18 cellular contexts compared by ENCODE assay signal in the genomic region with DNA sequence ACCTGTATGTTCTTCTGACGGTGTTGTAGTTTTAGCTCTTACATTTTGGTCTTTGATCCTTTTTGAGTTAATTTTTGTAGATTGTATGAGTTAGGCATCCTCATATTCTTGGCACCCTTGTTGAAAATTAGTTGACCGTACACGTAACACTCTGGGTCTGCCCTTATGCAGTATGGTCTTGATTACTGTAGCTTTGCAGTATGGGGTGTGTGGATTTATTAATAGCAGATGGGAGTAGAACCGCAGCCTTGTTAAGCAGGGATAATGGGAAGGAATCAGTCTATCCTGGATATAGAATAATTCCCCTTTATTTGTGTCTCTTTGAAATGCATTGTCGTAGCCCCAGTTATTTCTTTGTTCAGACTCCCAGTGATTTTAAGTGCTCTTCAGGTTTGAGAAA.
DNase-seq lines count a peak whose midpoint lies in the region; ATAC-seq, FAIRE-seq and TF ChIP-seq lines count a peak whose summit lies in the region.
"Had no signal": no experiment of that assay in that cellular context is flagged by ENCODE, and none has a peak within 500 bp of the region (broad histone marks: within the 10 kb centered on the region; RNA-seq: fewer than 3 reads in every experiment).

No MANE protein-coding gene starts in this region.

- H2AFZ ChIP-seq in GM23338 (no peak overlapping the region), astrocyte (ENCODE audit: low read depth, low read length) (no peak overlapping the region)

- peaks cover 15% of the 10 kb centered on the region; the same call in 1 of the 2 replicates for H3K79me2 ChIP-seq in GM23338 (replicated peaks; ENCODE audit: insufficient read depth)
- peaks cover 14% of the 10 kb centered on the region for H3K79me2 ChIP-seq in astrocyte (ENCODE audit: insufficient read depth, low read length)

- no peak for ATAC-seq in GM23338
- ATAC-seq in GM18909 (IDR thresholded peaks at IDR 0.05; ENCODE audit: poor library complexity, unreplicated experiment) = no peak
- ATAC-seq in HG03139 (IDR thresholded peaks at IDR 0.05; ENCODE audit: unreplicated experiment) = no peak

- H3K4me3 Mint-ChIP-seq in GM23338 (no peak overlapping the region), astrocyte (ENCODE audit: unreplicated experiment) (peak overlapping the region; percentile 58)
- H3K4me3 Mint-ChIP-seq: T-helper 1 cell treated with Interleukin-12 subunit alpha and Interleukin-12 subunit beta and Interleukin-4 antibody, amounts not matched to agents 30 μg/mL and 1 μg/mL, for 36 hours had no signal

- peak; percentile 69 for DNase-seq in AG20443 (ENCODE audit: low spot score)
- no peak for DNase-seq in GM23338 (ENCODE audit: low spot score)
- no peak for DNase-seq in astrocyte (ENCODE audit: low read depth)
- DNase-seq in fibroblast of villous mesenchyme (ENCODE audit: low read depth) = peak; percentile 52
- DNase-seq in DMS153 (lab: John Stamatoyannopoulos, UW) = no peak
- no peak for DNase-seq in NCI-H187 treated with DMSO at 0.1 percent for 48 hours (lab: John Stamatoyannopoulos, UW)
- DNase-seq: DMS53, H7, NCI-H1048, NCI-H146, NCI-H345, NCI-H774, Peyer's patch, Right ventricle myocardium superior had no signal

- H3K36me3 ChIP-seq in GM23338 (ENCODE audit: insufficient read depth) (peaks cover 28% of the 10 kb centered on the region), astrocyte (ENCODE audit: insufficient read depth, low read length) (peaks cover 19% of the 10 kb centered on the region)

- H3K9ac ChIP-seq in astrocyte (ENCODE audit: low read length) = no peak overlapping the region

- peaks cover 2% of the 10 kb centered on the region; the same call in 1 of the 3 replicates for H3K4me1 Mint-ChIP-seq in GM23338
- peaks cover 22% of the 10 kb centered on the region for H3K4me1 Mint-ChIP-seq in astrocyte (ENCODE audit: low read depth, unreplicated experiment)

- H3F3A ChIP-seq in GM23338 (replicated peaks; ENCODE audit: low read depth) = peaks cover 7% of the 10 kb centered on the region; the same call in 1 of the 2 replicates

- H3K4me2 ChIP-seq in GM23338 (no peak overlapping the region), astrocyte (ENCODE audit: low read length) (no peak overlapping the region)

- FAIRE-seq in astrocyte (lab: Jason Lieb, UNC) = no peak

- no peak overlapping the region for H3K4me3 ChIP-seq in GM23338
- no peak overlapping the region for H3K4me3 ChIP-seq in astrocyte (ENCODE audit: insufficient read depth, low read depth, low read length)
- H3K4me3 ChIP-seq in fibroblast of villous mesenchyme (ENCODE audit: low read depth, low read length) = no peak overlapping the region
- H3K4me3 ChIP-seq: Peyer's patch had no signal

- no peaks in the 10 kb centered on the region for H3K9me2 ChIP-seq in GM23338 (ENCODE audit: insufficient read depth)

- H4K20me1 ChIP-seq in GM23338 (replicated peaks; ENCODE audit: insufficient read depth) (peaks cover 10% of the 10 kb centered on the region; the same call in 1 of the 2 replicates), astrocyte (ENCODE audit: insufficient read depth, low read length) (peaks cover 29% of the 10 kb centered on the region)

- H3K27me3 ChIP-seq in GM23338 (ENCODE audit: insufficient read depth) (no peaks in the 10 kb centered on the region), astrocyte (ENCODE audit: insufficient read depth, low read length) (no peaks in the 10 kb centered on the region)
- H3K27me3 ChIP-seq: Peyer's patch had no signal

- H3K27ac Mint-ChIP-seq in GM23338 (no peak overlapping the region), astrocyte (ENCODE audit: unreplicated experiment) (no peak overlapping the region)
- H3K27ac Mint-ChIP-seq: T-helper 1 cell treated with Interleukin-12 subunit alpha and Interleukin-12 subunit beta and Interleukin-4 antibody, amounts not matched to agents 30 μg/mL and 1 μg/mL, for 36 hours had no signal

- H3K9me3 Mint-ChIP-seq in GM23338 (no peaks in the 10 kb centered on the region; the same call in 2 of the 3 replicates), astrocyte (ENCODE audit: unreplicated experiment) (no peaks in the 10 kb centered on the region)
- H3K9me3 Mint-ChIP-seq: T-helper 1 cell treated with Interleukin-12 subunit alpha and Interleukin-12 subunit beta and Interleukin-4 antibody, amounts not matched to agents 30 μg/mL and 1 μg/mL, for 36 hours had no signal

- H3K27ac ChIP-seq in GM23338 (ENCODE audit: low read depth) (peak overlapping the region; percentile 74; the same call in 1 of the 2 replicates), astrocyte (ENCODE audit: low read depth, low read length) (no peak overlapping the region)
- H3K27ac ChIP-seq: C4-2B, Peyer's patch had no signal

- H3K4me1 ChIP-seq in GM23338 (ENCODE audit: insufficient read depth) (no peaks in the 10 kb centered on the region), astrocyte (ENCODE audit: insufficient read depth, low read length) (peaks cover 11% of the 10 kb centered on the region)
- H3K4me1 ChIP-seq: Peyer's patch had no signal

- no peak for TF ChIP-seq CTCF in GM23338 (conservative IDR thresholded peaks at IDR 0.05; ENCODE audit: low read depth in 2 of 2)
- no peak for TF ChIP-seq CTCF in astrocyte (IDR thresholded peaks at IDR 0.05; ENCODE audit: insufficient read depth, low read depth, low read length)
- no peak for TF ChIP-seq CTCF in fibroblast of villous mesenchyme (IDR thresholded peaks at IDR 0.05; ENCODE audit: insufficient read depth, low read depth, low read length)

- peaks cover 4% of the 10 kb centered on the region for H3K27me3 Mint-ChIP-seq in GM23338 (ENCODE audit: insufficient read depth, low read depth, poor library complexity)
- no peaks in the 10 kb centered on the region for H3K27me3 Mint-ChIP-seq in astrocyte (ENCODE audit: low read depth, unreplicated experiment)

- H3K36me3 Mint-ChIP-seq in GM23338 (ENCODE audit: low read depth) (peaks cover 72% of the 10 kb centered on the region), astrocyte (ENCODE audit: low read depth, unreplicated experiment) (peaks cover 24% of the 10 kb centered on the region)

- no peaks in the 10 kb centered on the region for H3K9me3 ChIP-seq in astrocyte (ENCODE audit: insufficient read depth, low read depth, low read length)
- H3K9me3 ChIP-seq: Peyer's patch had no signal

TF ChIP-seq in GM23338, 12 proteins besides CTCF, POLR2A, EP300 and RAD21:
- TF ChIP-seq, protein P1, sequence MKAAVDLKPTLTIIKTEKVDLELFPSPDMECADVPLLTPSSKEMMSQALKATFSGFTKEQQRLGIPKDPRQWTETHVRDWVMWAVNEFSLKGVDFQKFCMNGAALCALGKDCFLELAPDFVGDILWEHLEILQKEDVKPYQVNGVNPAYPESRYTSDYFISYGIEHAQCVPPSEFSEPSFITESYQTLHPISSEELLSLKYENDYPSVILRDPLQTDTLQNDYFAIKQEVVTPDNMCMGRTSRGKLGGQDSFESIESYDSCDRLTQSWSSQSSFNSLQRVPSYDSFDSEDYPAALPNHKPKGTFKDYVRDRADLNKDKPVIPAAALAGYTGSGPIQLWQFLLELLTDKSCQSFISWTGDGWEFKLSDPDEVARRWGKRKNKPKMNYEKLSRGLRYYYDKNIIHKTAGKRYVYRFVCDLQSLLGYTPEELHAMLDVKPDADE (IDR thresholded peaks at IDR 0.05) = no peak
- TF ChIP-seq JUNB (IDR thresholded peaks at IDR 0.05; ENCODE audit: unreplicated experiment) (no peak), EZH2 (IDR thresholded peaks at IDR 0.05; ENCODE audit: low read depth, unreplicated experiment) (no peak), EZH2phosphoT487 (IDR thresholded peaks at IDR 0.05; ENCODE audit: unreplicated experiment) (no peak), STAT1 (IDR thresholded peaks at IDR 0.05; ENCODE audit: unreplicated experiment) (no peak), ZNF331 (CRISPR knock-in tag; IDR thresholded peaks at IDR 0.05; ENCODE audit: low read depth) (no peak), ZNF114 (CRISPR knock-in tag; IDR thresholded peaks at IDR 0.05) (no peak)
- TF ChIP-seq, protein P2, sequence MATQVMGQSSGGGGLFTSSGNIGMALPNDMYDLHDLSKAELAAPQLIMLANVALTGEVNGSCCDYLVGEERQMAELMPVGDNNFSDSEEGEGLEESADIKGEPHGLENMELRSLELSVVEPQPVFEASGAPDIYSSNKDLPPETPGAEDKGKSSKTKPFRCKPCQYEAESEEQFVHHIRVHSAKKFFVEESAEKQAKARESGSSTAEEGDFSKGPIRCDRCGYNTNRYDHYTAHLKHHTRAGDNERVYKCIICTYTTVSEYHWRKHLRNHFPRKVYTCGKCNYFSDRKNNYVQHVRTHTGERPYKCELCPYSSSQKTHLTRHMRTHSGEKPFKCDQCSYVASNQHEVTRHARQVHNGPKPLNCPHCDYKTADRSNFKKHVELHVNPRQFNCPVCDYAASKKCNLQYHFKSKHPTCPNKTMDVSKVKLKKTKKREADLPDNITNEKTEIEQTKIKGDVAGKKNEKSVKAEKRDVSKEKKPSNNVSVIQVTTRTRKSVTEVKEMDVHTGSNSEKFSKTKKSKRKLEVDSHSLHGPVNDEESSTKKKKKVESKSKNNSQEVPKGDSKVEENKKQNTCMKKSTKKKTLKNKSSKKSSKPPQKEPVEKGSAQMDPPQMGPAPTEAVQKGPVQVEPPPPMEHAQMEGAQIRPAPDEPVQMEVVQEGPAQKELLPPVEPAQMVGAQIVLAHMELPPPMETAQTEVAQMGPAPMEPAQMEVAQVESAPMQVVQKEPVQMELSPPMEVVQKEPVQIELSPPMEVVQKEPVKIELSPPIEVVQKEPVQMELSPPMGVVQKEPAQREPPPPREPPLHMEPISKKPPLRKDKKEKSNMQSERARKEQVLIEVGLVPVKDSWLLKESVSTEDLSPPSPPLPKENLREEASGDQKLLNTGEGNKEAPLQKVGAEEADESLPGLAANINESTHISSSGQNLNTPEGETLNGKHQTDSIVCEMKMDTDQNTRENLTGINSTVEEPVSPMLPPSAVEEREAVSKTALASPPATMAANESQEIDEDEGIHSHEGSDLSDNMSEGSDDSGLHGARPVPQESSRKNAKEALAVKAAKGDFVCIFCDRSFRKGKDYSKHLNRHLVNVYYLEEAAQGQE (IDR thresholded peaks at IDR 0.05; ENCODE audit: unreplicated experiment) = no peak

Comparison
In these comparisons a context has a peak if more than half of its experiments do, and no peak if none do; other contexts are left out.
1. DNase-seq: peak in AG20443 (single experiment) and fibroblast of villous mesenchyme (single experiment); none in GM23338 (single experiment), astrocyte (single experiment), DMS153 (single experiment) and NCI-H187 treated with DMSO at 0.1 percent for 48 hours (single experiment).